Comparison of ENCODE assay signal across 21 cellular contexts in genomic region chr1:92915547-92915946, GRCh38.
"Had no signal": no experiment of that assay in that cellular context is flagged by ENCODE, and none has a peak within 500 bp of the region (broad histone marks: within the 10 kb centered on the region; RNA-seq: fewer than 3 reads in every experiment).

No MANE protein-coding gene starts in this region.

- FAIRE-seq: endometrium, islet of Langerhans had no signal

- H3K9me3 ChIP-seq: esophagus muscularis mucosa, gastrocnemius medialis, heart right ventricle, psoas muscle, thoracic aorta, transverse colon had no signal

- H3K27me3 ChIP-seq: esophagus muscularis mucosa, gastrocnemius medialis, heart right ventricle, transverse colon had no signal

- H3K27ac ChIP-seq: epithelial cell of prostate, esophagus muscularis mucosa, gastrocnemius medialis, heart right ventricle, psoas muscle, skin epidermis, thoracic aorta, transverse colon had no signal

- H3K4me3 Mint-ChIP-seq: naive thymus-derived CD4-positive, alpha-beta T cell; nephron progenitor cell; stimulated activated naive B cell treated with anti-CD40 and anti-IgM and Interleukin-4, amounts not matched to agents 10 μg/mL and 1 μg/mL and 100 μg/mL, for 72 hours; stimulated activated naive CD8-positive, alpha-beta T cell treated with anti-CD3 and anti-CD28 coated beads, Interleukin-15, amount 100 ng/mL, for 72 hours had no signal

- H3K27me3 Mint-ChIP-seq: naive thymus-derived CD4-positive, alpha-beta T cell; stimulated activated naive B cell treated with anti-CD40 and anti-IgM and Interleukin-4, amounts not matched to agents 10 μg/mL and 1 μg/mL and 100 μg/mL, for 72 hours; stimulated activated naive CD8-positive, alpha-beta T cell treated with anti-CD3 and anti-CD28 coated beads, Interleukin-15, amount 100 ng/mL, for 72 hours had no signal

- H3K4me1 Mint-ChIP-seq: nephron progenitor cell had no signal

- H3K36me3 ChIP-seq: esophagus muscularis mucosa, gastrocnemius medialis, heart right ventricle, thoracic aorta, transverse colon had no signal

- H3K4me1 ChIP-seq: gastrocnemius medialis, heart right ventricle had no signal

- H3K4me3 ChIP-seq: esophagus muscularis mucosa, gastrocnemius medialis, heart right ventricle, psoas muscle, skin epidermis, thoracic aorta, transverse colon had no signal

- DNase-seq: effector memory CD4-positive, alpha-beta T cell; gastrocnemius medialis; heart right ventricle; hypothalamus; kidney glomerular epithelial cell; naive thymus-derived CD4-positive, alpha-beta T cell; nephron progenitor cell; psoas muscle; retina; stimulated activated CD4-positive, alpha-beta T cell treated with anti-CD3 and anti-CD28 coated beads, Interleukin-2, amount 100 ng/mL, for 24 hours; stimulated activated CD4-positive, alpha-beta T cell treated with anti-CD3 and anti-CD28 coated beads, Interleukin-4, amount 100 ng/mL, for 4 hours; stimulated activated naive B cell treated with anti-CD40 and anti-IgM and Interleukin-4, amounts not matched to agents 10 μg/mL and 1 μg/mL and 100 μg/mL, for 72 hours; stimulated activated naive CD8-positive, alpha-beta T cell treated with anti-CD3 and anti-CD28 coated beads, Interleukin-15, amount 100 ng/mL, for 72 hours; transverse colon had no signal

- ATAC-seq: gastrocnemius medialis; heart right ventricle; naive thymus-derived CD4-positive, alpha-beta T cell; psoas muscle; sciatic nerve; stimulated activated naive B cell treated with anti-CD40 and anti-IgM and Interleukin-4, amounts not matched to agents 10 μg/mL and 1 μg/mL and 100 μg/mL, for 72 hours; stimulated activated naive CD8-positive, alpha-beta T cell treated with anti-CD3 and anti-CD28 coated beads, Interleukin-15, amount 100 ng/mL, for 72 hours had no signal

- H3K27ac Mint-ChIP-seq: nephron progenitor cell; stimulated activated naive B cell treated with anti-CD40 and anti-IgM and Interleukin-4, amounts not matched to agents 10 μg/mL and 1 μg/mL and 100 μg/mL, for 72 hours; stimulated activated naive CD8-positive, alpha-beta T cell treated with anti-CD3 and anti-CD28 coated beads, Interleukin-15, amount 100 ng/mL, for 72 hours had no signal
